In the genomic region with DNA sequence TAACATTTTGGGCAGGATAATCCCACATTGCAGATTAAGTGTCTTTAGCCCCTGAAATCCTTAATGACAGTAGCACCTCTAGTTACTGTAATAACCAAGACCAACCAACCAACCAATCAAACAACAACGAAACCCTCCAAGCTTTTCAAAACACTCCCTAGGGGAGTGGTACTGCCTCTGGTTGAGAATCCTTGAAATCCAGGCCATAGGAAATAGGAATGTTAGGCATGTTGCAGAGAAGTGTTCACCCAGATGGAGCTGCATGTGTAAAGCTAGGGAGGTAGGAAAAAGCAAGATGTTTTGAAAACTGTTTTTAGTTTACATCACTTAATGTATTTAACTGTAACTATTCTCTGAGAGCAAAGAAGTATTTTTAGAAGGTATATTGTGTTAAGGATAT, we compare ENCODE assay signal across 18 cellular contexts. TPM values are rescaled to one million over a fixed set of nuclear protein-coding genes. Genes with fewer than 3 reads are reported as not detected.
DNase-seq lines count a peak whose midpoint lies in the region; ATAC-seq lines count a peak whose summit lies in the region.
"Had no signal": no experiment of that assay in that cellular context is flagged by ENCODE, and none has a peak within 500 bp of the region (broad histone marks: within the 10 kb centered on the region; RNA-seq: fewer than 3 reads in every experiment).

No MANE protein-coding gene starts in this region.

- H3K79me1 ChIP-seq in mesendoderm (ENCODE audit: low read length), result no peaks in the 10 kb centered on the region

- DNase-seq in NCI-H82 (lab: John Stamatoyannopoulos, UW), result peak; percentile 52
- no peak for DNase-seq in NCI-H82 treated with DMSO at 0.1 percent for 48 hours (lab: John Stamatoyannopoulos, UW; ENCODE audit: unreplicated experiment)
- DNase-seq in astrocyte of the hippocampus (ENCODE audit: low read depth, low spot score), result peak; percentile 23
- peak; percentile 65 for DNase-seq in mesendoderm
- no peak for DNase-seq in SKM-1 treated with dmso at 0.1 percent for 144 hours (lab: John Stamatoyannopoulos, UW; ENCODE audit: unreplicated experiment)
- DNase-seq: Caco-2; CD8-positive, alpha-beta memory T cell; DMS153; DMS79; GF-D8; H9 had no signal

- no peak overlapping the region for H2BK120ac ChIP-seq in mesendoderm (ENCODE audit: low read depth, low read length)

- no peak overlapping the region for H2AK5ac ChIP-seq in mesendoderm (ENCODE audit: low read length)

- no peak overlapping the region for H3K4ac ChIP-seq in mesendoderm (ENCODE audit: low read depth, low read length)

- H2BK5ac ChIP-seq in mesendoderm (ENCODE audit: low read length), result no peak overlapping the region

- no peak overlapping the region for H3K56ac ChIP-seq in mesendoderm (ENCODE audit: low read length)

- ATAC-seq in GM21786 (IDR thresholded peaks at IDR 0.05; ENCODE audit: unreplicated experiment), result no peak
- ATAC-seq in HG03095 (IDR thresholded peaks at IDR 0.05; ENCODE audit: unreplicated experiment), result no peak
- ATAC-seq: A549 had no signal

- H3K18ac ChIP-seq in mesendoderm (ENCODE audit: low read length), result no peak overlapping the region

- no peak overlapping the region for H4K8ac ChIP-seq in mesendoderm (ENCODE audit: low read depth, low read length)

- H3K27me3 ChIP-seq in mesendoderm (ENCODE audit: insufficient read depth, low read length, poor library complexity), result peaks cover 2% of the 10 kb centered on the region
- H3K27me3 ChIP-seq: BLaER1 had no signal

- no peak overlapping the region for H3K4me2 ChIP-seq in mesendoderm (ENCODE audit: low read length)
- H3K4me2 ChIP-seq: A549, BLaER1, KMS-11 had no signal

- no peaks in the 10 kb centered on the region for H3K79me2 ChIP-seq in mesendoderm (ENCODE audit: control insufficient read depth, insufficient read depth, low read length)

- no CpG with 5 or more reads among the region's 1 CpG for whole genome bisulfite sequencing in mesendoderm (ENCODE audit: extremely low coverage, insufficient coverage, low lambda C conversion rate)

- no peak overlapping the region for H4K5ac ChIP-seq in mesendoderm (ENCODE audit: low read length)

- no peak overlapping the region for H3K27ac ChIP-seq in mesendoderm (ENCODE audit: low read depth, low read length)
- H3K27ac ChIP-seq: 22Rv1, A549, BLaER1, GM23248, KMS-11 had no signal

- H3K4me3 ChIP-seq in mesendoderm (ENCODE audit: low read length), result no peak overlapping the region
- H3K4me3 ChIP-seq: A549, BLaER1, GM23248 had no signal

- H3K23ac ChIP-seq in mesendoderm (ENCODE audit: low read length), result no peak overlapping the region

- no peaks in the 10 kb centered on the region for H3K4me1 ChIP-seq in mesendoderm (ENCODE audit: control insufficient read depth, low read depth, low read length)
- H3K4me1 ChIP-seq: A549, BLaER1, Caco-2 had no signal

- H3K36me3 ChIP-seq in mesendoderm (ENCODE audit: control insufficient read depth, insufficient read depth, low read length), result no peaks in the 10 kb centered on the region

- H2BK15ac ChIP-seq in mesendoderm (replicated peaks; ENCODE audit: low read depth), result no peak overlapping the region

- no peak overlapping the region for H3K9ac ChIP-seq in mesendoderm (ENCODE audit: low read length)
- H3K9ac ChIP-seq: BLaER1, GM23248, KMS-11 had no signal

RNA-seq across cellular contexts. Expression of a gene that starts 4.5 kb away (rescaled TPM):
- polyA plus RNA-seq in mesendoderm (2013, experiment 1 of 2), result 1.5 TPM
- 1.4 TPM for polyA plus RNA-seq in mesendoderm (2013, experiment 2 of 2)

RNA-seq across cellular contexts. Expression of a gene that starts 4.7 kb away (rescaled TPM):
- polyA plus RNA-seq in mesendoderm (2013, experiment 1 of 2), result 7.2 TPM
- polyA plus RNA-seq in mesendoderm (2013, experiment 2 of 2), result 6.6 TPM

Comparison
In these comparisons a context has a peak if more than half of its experiments do, and no peak if none do; other contexts are left out.
1. DNase-seq: peak in NCI-H82 (single experiment), astrocyte of the hippocampus (single experiment) and mesendoderm (single experiment); none in NCI-H82 treated with DMSO at 0.1 percent for 48 hours (single experiment) and SKM-1 treated with dmso at 0.1 percent for 144 hours (single experiment).